ENCODE assay signal across 1 cellular context in genomic region chr13:26991508-26992181, GRCh38.
TF ChIP-seq lines count a peak whose summit lies in the region.

No MANE protein-coding gene starts in this region.

TF ChIP-seq in HepG2, 621 proteins besides CTCF, POLR2A, EP300 and RAD21 (continued from another document and continues in another):
- TF ChIP-seq ZBTB10 (CRISPR knock-in tag; IDR thresholded peaks at IDR 0.05; ENCODE audit: borderline replicate concordance), result peak; percentile 54; the same call in 1 of the 2 replicates
- peak; percentile 68 for TF ChIP-seq ZNF281 (CRISPR knock-in tag; IDR thresholded peaks at IDR 0.05; ENCODE audit: borderline replicate concordance)
- 0 out of 2 replicates have a peak, but pooled peaks have one; percentile 27 for TF ChIP-seq TSC22D2 (CRISPR knock-in tag; IDR thresholded peaks at IDR 0.05; ENCODE audit: borderline replicate concordance)
- TF ChIP-seq TAF1 (CRISPR knock-in tag; IDR thresholded peaks at IDR 0.05), result peak; percentile 27; the same call in 1 of the 2 replicates
- 0 out of 2 replicates have a peak, but pooled peaks have one; percentile 23 for TF ChIP-seq WIZ (CRISPR knock-in tag; IDR thresholded peaks at IDR 0.05)
- no peak for TF ChIP-seq ZNF256 (CRISPR knock-in tag; conservative IDR thresholded peaks at IDR 0.05)
- TF ChIP-seq ZNF543 (CRISPR knock-in tag; IDR thresholded peaks at IDR 0.05), result no peak
- no peak for TF ChIP-seq SPEN (CRISPR knock-in tag; IDR thresholded peaks at IDR 0.05; ENCODE audit: low read depth)
- TF ChIP-seq ZBTB7B (CRISPR knock-in tag; IDR thresholded peaks at IDR 0.05), result peak; percentile 78
- TF ChIP-seq MNT (IDR thresholded peaks at IDR 0.05), result no peak
- TF ChIP-seq MED13 (CRISPR knock-in tag; IDR thresholded peaks at IDR 0.05), result no peak
- peak; percentile 48; the same call in 1 of the 2 replicates for TF ChIP-seq ETV5 (CRISPR knock-in tag; IDR thresholded peaks at IDR 0.05; ENCODE audit: borderline replicate concordance)
- TF ChIP-seq AHDC1 (CRISPR knock-in tag; IDR thresholded peaks at IDR 0.05; ENCODE audit: borderline replicate concordance), result no peak; the same call in 1 of the 2 replicates
- TF ChIP-seq ARID4A (CRISPR knock-in tag; IDR thresholded peaks at IDR 0.05; ENCODE audit: borderline replicate concordance), result no peak; the same call in 1 of the 2 replicates
- no peak; the same call in 1 of the 2 replicates for TF ChIP-seq PHF8 (CRISPR knock-in tag; IDR thresholded peaks at IDR 0.05)
- peak; percentile 9; the same call in 1 of the 2 replicates for TF ChIP-seq JUND (CRISPR knock-in tag; IDR thresholded peaks at IDR 0.05)
- TF ChIP-seq ZNF484 (CRISPR knock-in tag; IDR thresholded peaks at IDR 0.05; ENCODE audit: borderline replicate concordance, low read depth), result no peak
- 0 out of 2 replicates have a peak, but pooled peaks have one; percentile 39 for TF ChIP-seq ZBTB43 (CRISPR knock-in tag; conservative IDR thresholded peaks at IDR 0.05)
- TF ChIP-seq ATF7 (IDR thresholded peaks at IDR 0.05), result no peak
- no peak; the same call in 1 of the 2 replicates for TF ChIP-seq ATF7 (CRISPR knock-in tag; IDR thresholded peaks at IDR 0.05)
- TF ChIP-seq ZNF503 (CRISPR knock-in tag; IDR thresholded peaks at IDR 0.05), result peak; percentile 89
- peak; percentile 66; the same call in 1 of the 2 replicates for TF ChIP-seq LCORL (IDR thresholded peaks at IDR 0.05)
- peak; percentile 57; the same call in 1 of the 2 replicates for TF ChIP-seq LCORL (CRISPR knock-in tag; IDR thresholded peaks at IDR 0.05)
- peak; percentile 39; the same call in 1 of the 2 replicates for TF ChIP-seq MAX (IDR thresholded peaks at IDR 0.05)
- TF ChIP-seq DRAP1 (CRISPR knock-in tag; IDR thresholded peaks at IDR 0.05), result peak; percentile 39; the same call in 1 of the 2 replicates
- TF ChIP-seq POLR2AphosphoS5 (IDR thresholded peaks at IDR 0.05; ENCODE audit: low read depth, low read length), result peak; percentile 57; the same call in 1 of the 2 replicates
- no peak for TF ChIP-seq ZNF670 (CRISPR knock-in tag; IDR thresholded peaks at IDR 0.05; ENCODE audit: borderline replicate concordance)
- no peak for TF ChIP-seq ZNF225 (CRISPR knock-in tag; IDR thresholded peaks at IDR 0.05)
- TF ChIP-seq JDP2 (CRISPR knock-in tag; IDR thresholded peaks at IDR 0.05; ENCODE audit: borderline replicate concordance), result no peak
- peak; percentile 50 for TF ChIP-seq ZBTB39 (CRISPR knock-in tag; IDR thresholded peaks at IDR 0.05)
